2 cellular contexts compared by ENCODE assay signal in genomic region chr17:77223642-77224420, GRCh38.
TF ChIP-seq lines count a peak whose summit lies in the region.

No MANE protein-coding gene starts in this region.

TF ChIP-seq in IMR-90, 13 proteins besides CTCF, POLR2A, EP300 and RAD21:
- no peak for TF ChIP-seq SMC3 (IDR thresholded peaks at IDR 0.05; ENCODE audit: low read depth, low read length)
- no peak for TF ChIP-seq USF2 (IDR thresholded peaks at IDR 0.05; ENCODE audit: low read depth, low read length)
- no peak for TF ChIP-seq CHD1 (IDR thresholded peaks at IDR 0.05; ENCODE audit: low read depth, low read length)
- no peak for TF ChIP-seq MXI1 (IDR thresholded peaks at IDR 0.05; ENCODE audit: borderline replicate concordance, low read depth, low read length)
- TF ChIP-seq RFX5 (IDR thresholded peaks at IDR 0.05; ENCODE audit: low read depth, low read length): no peak
- no peak for TF ChIP-seq BHLHE40 (IDR thresholded peaks at IDR 0.05; ENCODE audit: low read depth, low read length)
- TF ChIP-seq RCOR1 (IDR thresholded peaks at IDR 0.05; ENCODE audit: insufficient replicate concordance, low read length): no peak
- no peak for TF ChIP-seq MAFK (IDR thresholded peaks at IDR 0.05; ENCODE audit: low read depth, low read length)
- TF ChIP-seq NFE2L2 (IDR thresholded peaks at IDR 0.05; ENCODE audit: low read depth, low read length): no peak
- no peak for TF ChIP-seq ELK1 (IDR thresholded peaks at IDR 0.05; ENCODE audit: borderline replicate concordance, low read depth, low read length)

TF ChIP-seq in WTC11, 78 proteins besides CTCF, POLR2A, EP300 and RAD21:
- TF ChIP-seq TEAD1 (CRISPR knock-in tag; IDR thresholded peaks at IDR 0.05): no peak
- TF ChIP-seq E2F4 (CRISPR knock-in tag; IDR thresholded peaks at IDR 0.05; ENCODE audit: borderline replicate concordance, low read depth): no peak
- no peak for TF ChIP-seq ZNF263 (CRISPR knock-in tag; IDR thresholded peaks at IDR 0.05; ENCODE audit: low read depth)
- TF ChIP-seq ZNF121 (CRISPR knock-in tag; IDR thresholded peaks at IDR 0.05): no peak
- no peak for TF ChIP-seq GRHL2 (CRISPR knock-in tag; IDR thresholded peaks at IDR 0.05; ENCODE audit: insufficient replicate concordance, severe bottlenecking)
- TF ChIP-seq RORB (CRISPR knock-in tag; IDR thresholded peaks at IDR 0.05): no peak
TF ChIP-seq in WTC11: peak in this region for 0.
